8 cellular contexts compared by ENCODE assay signal in genomic region chr20:59221881-59222238, GRCh38. TPM values are rescaled to one million over a fixed set of nuclear protein-coding genes. Genes with fewer than 3 reads are reported as not detected.
DNase-seq lines count a peak whose midpoint lies in the region; ATAC-seq, FAIRE-seq and TF ChIP-seq lines count a peak whose summit lies in the region.

No MANE protein-coding gene starts in this region.

- POLR2A ChIA-PET in HepG2 (lab: Yijun Ruan, JAX): no interaction called here

- H3K4me2 ChIP-seq in HepG2 (ENCODE audit: low read depth, low read length): peak overlapping the region; percentile 69

- peaks cover 3% of the 10 kb centered on the region for H3K27me3 Mint-ChIP-seq in T-helper 2 cell treated with Interferon-gamma antibody and Interleukin-4, amounts not matched to agents 5 μg/mL and 100 μg/mL, for 36 hours (ENCODE audit: low read depth)

- H3K4me1 ChIP-seq in adipocyte (ENCODE audit: control insufficient read depth, insufficient read depth, low read length): peaks cover 22% of the 10 kb centered on the region
- peaks cover 6% of the 10 kb centered on the region; the same call in 1 of the 2 replicates for H3K4me1 ChIP-seq in HepG2 (ENCODE audit: insufficient read depth, low read length)
- H3K4me1 ChIP-seq in thyroid gland: peaks cover 24 to 26% of the 10 kb centered on the region in 2 donors

- no peak for FAIRE-seq in HepG2 (lab: Jason Lieb, UNC)

- no peak for TF ChIP-seq RAD21 in HepG2 (CRISPR knock-in tag; IDR thresholded peaks at IDR 0.05)

- H3K27ac Mint-ChIP-seq in T-helper 2 cell treated with Interferon-gamma antibody and Interleukin-4, amounts not matched to agents 5 μg/mL and 100 μg/mL, for 36 hours: peak overlapping the region; percentile 22

- H3K9me3 ChIP-seq in adipocyte (ENCODE audit: control insufficient read depth, low read length) (no peaks in the 10 kb centered on the region), HepG2 (ENCODE audit: low read length) (no peaks in the 10 kb centered on the region), thyroid gland (no peaks in the 10 kb centered on the region)

- no peaks in the 10 kb centered on the region for H3K9me3 Mint-ChIP-seq in T-helper 2 cell treated with Interferon-gamma antibody and Interleukin-4, amounts not matched to agents 5 μg/mL and 100 μg/mL, for 36 hours

- H3K9ac ChIP-seq in adipocyte (ENCODE audit: low read length): peak overlapping the region; percentile 77
- no peak overlapping the region for H3K9ac ChIP-seq in HepG2 (ENCODE audit: insufficient read depth, low read depth, low read length)

- peaks cover 6% of the 10 kb centered on the region for H3K36me3 Mint-ChIP-seq in T-helper 2 cell treated with Interferon-gamma antibody and Interleukin-4, amounts not matched to agents 5 μg/mL and 100 μg/mL, for 36 hours (ENCODE audit: low read depth)

- no TSS peak for BruUV-seq in HepG2 (replicated peaks; lab: Mats Ljungman, UMichigan)

- intact Hi-C loops in HepG2 (cut with micrococcal nuclease; ENCODE audit: unreplicated experiment): loop anchor here (1.0 to 5.0 kb wide), 4 partner anchors 134 to 352 kb away; no protein-coding TSS in a partner anchor
- intact Hi-C loops in thyroid gland (cut with DNase I): loop anchor here (5.0 to 10.0 kb wide), 3 partner anchors 135 to 355 kb away; no protein-coding TSS in a partner anchor

- CTCF ChIA-PET in HepG2 (lab: Yijun Ruan, JAX; ENCODE audit: low intra/inter-chr PET ratio, low total read pairs): interaction anchor here (1.2 to 4.5 kb wide), 5 partner anchors 134 to 400 kb away, joined by 3 to 80 read pairs (median 4); no protein-coding TSS in a partner anchor

- H3K4me3 Mint-ChIP-seq in T-helper 2 cell treated with Interferon-gamma antibody and Interleukin-4, amounts not matched to agents 5 μg/mL and 100 μg/mL, for 36 hours: peak overlapping the region; percentile 63

- DNase-seq in T-helper 2 cell treated with Interferon-gamma antibody and Interleukin-4, amounts not matched to agents 5 μg/mL and 100 μg/mL, for 36 hours (ENCODE audit: low spot score): no peak
- DNase-seq in T-helper 2 cell: no peak
- peak; percentile 13 for DNase-seq in adipocyte (ENCODE audit: low read depth)
- DNase-seq in HepG2 (ENCODE audit: low spot score): no peak
- DNase-seq in thyroid gland: no peak
- no peak for DNase-seq in NCI-H1930 (lab: John Stamatoyannopoulos, UW)

- no peak overlapping the region for H2AFZ ChIP-seq in HepG2 (ENCODE audit: low read length)

- H3K36me3 ChIP-seq in adipocyte (ENCODE audit: control insufficient read depth, insufficient read depth, low read length, severe bottlenecking) (no peaks in the 10 kb centered on the region), HepG2 (replicated peaks in 1 of 2; ENCODE audit: control insufficient read depth in 1 of 2, insufficient read depth in 2 of 2, low read length in 2 of 2) (no peaks in the 10 kb centered on the region), thyroid gland (no peaks in the 10 kb centered on the region)

- ATAC-seq in HepG2 (no peak), GM18519 (IDR thresholded peaks at IDR 0.05; ENCODE audit: low FRiP score, unreplicated experiment) (no peak), HG02571 (IDR thresholded peaks at IDR 0.05; ENCODE audit: unreplicated experiment) (no peak)

- H3K4me3 ChIP-seq in adipocyte (ENCODE audit: low read length): peak overlapping the region; percentile 77
- peak overlapping the region in 2 of 3 experiments; percentile 46 to 51; a peak in 4 of 6 replicates for H3K4me3 ChIP-seq in HepG2 (replicated peaks in 1 of 3; ENCODE audit: insufficient read depth in 1 of 3, low read depth in 2 of 3, low read length in 3 of 3)
- H3K4me3 ChIP-seq in thyroid gland (replicated peaks in 1 of 3): peak overlapping the region in 1 of 3 donors; percentile 40

- no peak overlapping the region for H3K27ac ChIP-seq in HepG2 (ENCODE audit: extremely low read length, insufficient read depth, low read length)
- peak overlapping the region; percentile 4 to 84 (median 37) for H3K27ac ChIP-seq in thyroid gland

- TF ChIP-seq EP300 in HepG2 (IDR thresholded peaks at IDR 0.05; ENCODE audit: low read depth in 2 of 2, low read length in 2 of 2): no peak
- no peak for TF ChIP-seq EP300 in HepG2 (CRISPR knock-in tag; IDR thresholded peaks at IDR 0.05; ENCODE audit: borderline replicate concordance)

- in situ Hi-C loops in HepG2 (cut with HindIII; ENCODE audit: extremely low pct_ligation_motif_present, low pct_unique_long_range_greater_than_20kb): loop anchor here (5.0 kb wide), 2 partner anchors 135 to 350 kb away; no protein-coding TSS in a partner anchor

- H3K4me1 Mint-ChIP-seq in T-helper 2 cell treated with Interferon-gamma antibody and Interleukin-4, amounts not matched to agents 5 μg/mL and 100 μg/mL, for 36 hours (ENCODE audit: low read depth): peaks cover 9% of the 10 kb centered on the region

- TF ChIP-seq CTCF in HepG2 (CRISPR knock-in tag; IDR thresholded peaks at IDR 0.05) (no peak), thyroid gland (IDR thresholded peaks at IDR 0.05) (no peak)

- no peak for TF ChIP-seq POLR2A in HepG2 (IDR thresholded peaks at IDR 0.05; ENCODE audit: insufficient read depth in 1 of 2, low read depth in 2 of 2, low read length in 2 of 2)
- no peak for TF ChIP-seq POLR2A in thyroid gland (IDR thresholded peaks at IDR 0.05)

- no peaks in the 10 kb centered on the region for H4K20me1 ChIP-seq in HepG2 (ENCODE audit: insufficient read depth, low read length)

- WGBS in HepG2 (ENCODE audit: low lambda C conversion rate): 30% methylated on average over 12 of the region's 12 CpGs
- 21 to 30% methylated on average over 12 of the region's 12 CpGs for WGBS in thyroid gland, 2 donors

- H3K79me2 ChIP-seq in HepG2 (ENCODE audit: insufficient read depth, low read length): no peaks in the 10 kb centered on the region

- H3K27me3 ChIP-seq in adipocyte (replicated peaks; ENCODE audit: control insufficient read depth, insufficient read depth, low read length) (peaks cover 39% of the 10 kb centered on the region), HepG2 (ENCODE audit: control insufficient read depth in 1 of 2, insufficient read depth in 2 of 2, low read length in 2 of 2) (peaks cover 13 to 68% of the 10 kb centered on the region in 2 experiments), thyroid gland (no peaks in the 10 kb centered on the region)

TF ChIP-seq in HepG2, 621 proteins besides CTCF, POLR2A, EP300 and RAD21 (continues in another document):
- TF ChIP-seq PREB (CRISPR knock-in tag; IDR thresholded peaks at IDR 0.05): no peak
- no peak for TF ChIP-seq MTA1 (CRISPR knock-in tag; IDR thresholded peaks at IDR 0.05; ENCODE audit: borderline replicate concordance)
- TF ChIP-seq RNF219 (CRISPR knock-in tag; IDR thresholded peaks at IDR 0.05): 0 out of 2 replicates have a peak, but pooled peaks have one; percentile 72
- no peak for TF ChIP-seq ZNF460 (CRISPR knock-in tag; IDR thresholded peaks at IDR 0.05; ENCODE audit: borderline replicate concordance)
- 0 out of 2 replicates have a peak, but pooled peaks have one; percentile 24 for TF ChIP-seq MZF1 (CRISPR knock-in tag; IDR thresholded peaks at IDR 0.05; ENCODE audit: borderline replicate concordance)

RNA-seq across cellular contexts. Expression of gene ZNF831, which starts 58.2 kb away (rescaled TPM):
- total RNA-seq in HepG2 (2016; rRNA removed; fragmentation: Illumina TruSeq; extraction: Trizol) (not detected in 2 replicates), thyroid gland (1 to 10 TPM in 3 of 4 donors, under 1 TPM in 1; 0.78 to 2.3 (median 1.6) TPM)
- total RNA-seq in HepG2 (2016; cell fraction: cytosol; rRNA removed; fragmentation: Illumina TruSeq; extraction: Trizol; ENCODE audit: low read depth): not detected in 2 replicates
- not detected in 2 replicates for total RNA-seq in HepG2 (2016; cell fraction: insoluble cytoplasmic fraction; rRNA removed; fragmentation: Illumina TruSeq; extraction: Trizol)
- total RNA-seq in HepG2 (2016; cell fraction: membrane; rRNA removed; fragmentation: Illumina TruSeq; extraction: Trizol): not detected in 2 replicates
- total RNA-seq in HepG2 (2016; cell fraction: nucleus; rRNA removed; fragmentation: Illumina TruSeq; extraction: Trizol): not detected in 2 replicates
- not detected in 2 replicates for polyA plus RNA-seq in HepG2 (2011; rRNA removed)
- not detected in 2 replicates for polyA plus RNA-seq in HepG2 (2011; cell fraction: cytosol; rRNA removed)
- polyA plus RNA-seq in HepG2 (2011; cell fraction: nucleus; rRNA removed): not detected in 2 replicates
- not detected in 2 replicates for polyA plus RNA-seq in HepG2 (2012)
- not detected in 2 replicates for polyA plus RNA-seq in HepG2 (2016; cell fraction: cytosol; fragmentation: Illumina TruSeq; extraction: Trizol; ENCODE audit: low read depth)
- polyA plus RNA-seq in HepG2 (2016; cell fraction: insoluble cytoplasmic fraction; fragmentation: Illumina TruSeq; extraction: Trizol; ENCODE audit: low read depth): not detected in 2 replicates
- not detected in 2 replicates for polyA plus RNA-seq in HepG2 (2016; cell fraction: membrane; fragmentation: Illumina TruSeq; extraction: Trizol; ENCODE audit: low read depth)
- not detected in 2 replicates for polyA plus RNA-seq in HepG2 (2016; cell fraction: nucleus; fragmentation: Illumina TruSeq; extraction: Trizol; ENCODE audit: insufficient read depth, low read depth)
- not detected in 2 replicates for polyA minus RNA-seq in HepG2 (2011; rRNA and poly(A)+ RNA removed; ENCODE audit: low replicate concordance)
- polyA minus RNA-seq in HepG2 (2011; cell fraction: cytosol; rRNA and poly(A)+ RNA removed): not detected in 2 replicates
- not detected in 2 replicates for polyA minus RNA-seq in HepG2 (2011; cell fraction: nucleus; rRNA and poly(A)+ RNA removed)
